Comparison of ENCODE assay signal across 33 cellular contexts in genomic region chr2:65500319-65501040, GRCh38.
DNase-seq lines count a peak whose midpoint lies in the region; ATAC-seq, FAIRE-seq and TF ChIP-seq lines count a peak whose summit lies in the region.
"Had no signal": no experiment of that assay in that cellular context is flagged by ENCODE, and none has a peak within 500 bp of the region (broad histone marks: within the 10 kb centered on the region; RNA-seq: fewer than 3 reads in every experiment).

No MANE protein-coding gene starts in this region.

- no peak overlapping the region for H3K9ac ChIP-seq in kidney (ENCODE audit: low read length in 2 of 2)

- no peak overlapping the region for H3K27ac ChIP-seq in kidney (ENCODE audit: low read depth in 2 of 2, low read length in 2 of 2)
- H3K27ac ChIP-seq: dorsolateral prefrontal cortex, esophagus squamous epithelium, foreskin keratinocyte, right lobe of liver, SJSA1, WERI-Rb-1 had no signal

- TF ChIP-seq CTCF in kidney (IDR thresholded peaks at IDR 0.05; ENCODE audit: borderline replicate concordance, extremely low read depth, insufficient read depth), result no peak

- peak; percentile 58 for ATAC-seq in GM18873 (IDR thresholded peaks at IDR 0.05; ENCODE audit: low FRiP score, unreplicated experiment)
- ATAC-seq in HG02798 (IDR thresholded peaks at IDR 0.05; ENCODE audit: poor library complexity, unreplicated experiment), result peak; percentile 67
- ATAC-seq in HG03520 (IDR thresholded peaks at IDR 0.05; ENCODE audit: unreplicated experiment), result peak; percentile 59
- ATAC-seq in stimulated activated effector memory CD8-positive, alpha-beta T cell treated with anti-CD3 and anti-CD28 coated beads, Interleukin-12 subunit alpha, Interleukin-12 subunit beta, amount 100 ng/mL, for 72 hours, result peak; percentile 44
- no peak for ATAC-seq in Right ventricle myocardium superior (ENCODE audit: poor library complexity)
- ATAC-seq: foreskin keratinocyte, left ventricle myocardium superior, right lobe of liver had no signal

- H3K36me3 ChIP-seq in kidney (ENCODE audit: control insufficient read depth in 1 of 2, insufficient read depth in 2 of 2, low read length in 2 of 2), result no peaks in the 10 kb centered on the region
- H3K36me3 ChIP-seq: esophagus squamous epithelium, right lobe of liver, SJSA1, WERI-Rb-1 had no signal

- no peaks in the 10 kb centered on the region for H3K36me3 Mint-ChIP-seq in stimulated activated effector memory CD8-positive, alpha-beta T cell treated with anti-CD3 and anti-CD28 coated beads, Interleukin-12 subunit alpha, Interleukin-12 subunit beta, amount 100 ng/mL, for 72 hours
- H3K36me3 Mint-ChIP-seq: activated naive CD4-positive, alpha-beta T cell treated with anti-CD3 and anti-CD28 coated beads, Interleukin-2, amount 50 U/mL, for 24 hours had no signal

- H3K9me3 Mint-ChIP-seq in stimulated activated effector memory CD8-positive, alpha-beta T cell treated with anti-CD3 and anti-CD28 coated beads, Interleukin-12 subunit alpha, Interleukin-12 subunit beta, amount 100 ng/mL, for 72 hours, result no peaks in the 10 kb centered on the region
- H3K9me3 Mint-ChIP-seq: activated CD4-positive, alpha-beta T cell treated with anti-CD3 and anti-CD28 coated beads, Interleukin-2, amount 10 ng/mL, durations not matched to agents 24 days and 14 days; activated naive CD4-positive, alpha-beta T cell treated with anti-CD3 and anti-CD28 coated beads, Interleukin-2, amount 50 U/mL, for 24 hours; activated T-helper 2 cell treated with anti-CD3 and anti-CD28 coated beads, Interferon-gamma antibody, Interleukin-2, Interleukin-4, amounts not matched to agents 10 μg/mL and 5 μg/mL and 100 μg/mL, durations not matched to agents 14 hours and 24 hours and 36 hours had no signal

- no peaks in the 10 kb centered on the region for H3K9me3 ChIP-seq in kidney (ENCODE audit: control insufficient read depth in 1 of 2, low read length in 2 of 2)
- H3K9me3 ChIP-seq: esophagus squamous epithelium, right lobe of liver, SJSA1 had no signal

- no peak for DNase-seq in stimulated activated effector memory CD8-positive, alpha-beta T cell treated with anti-CD3 and anti-CD28 coated beads, Interleukin-12 subunit alpha, Interleukin-12 subunit beta, amount 100 ng/mL, for 72 hours (ENCODE audit: low spot score in 2 of 2)
- DNase-seq in SW 1271 (lab: John Stamatoyannopoulos, UW) (no peak), Right ventricle myocardium superior (no peak), kidney (no peak)
- DNase-seq in activated CD4-positive, CD25-positive, alpha-beta regulatory T cell (lab: John Stamatoyannopoulos, UW), result no peak
- DNase-seq: ACHN; activated CD4-positive, alpha-beta T cell treated with anti-CD3 and anti-CD28 coated beads, Interleukin-2, amount 10 ng/mL, durations not matched to agents 24 days and 14 days; activated CD8-positive, alpha-beta memory T cell treated with anti-CD3 and anti-CD28 coated beads for 24 hours; activated T-cell treated with anti-CD3 and anti-CD28 coated beads for 4 hours; DMS 273 treated with DMSO at 0.1 percent for 48 hours; dorsolateral prefrontal cortex; esophagus squamous epithelium; foreskin keratinocyte; head of caudate nucleus; IMR-90; left ventricle myocardium superior; NCI-H1048; NCI-H1694; NCI-H446; NCI-H774; right lobe of liver; stimulated activated CD4-positive, alpha-beta T cell treated with anti-CD3 and anti-CD28 coated beads, Interleukin-2, amount 100 ng/mL, for 48 hours; T1000; trophoblast cell; WERI-Rb-1 had no signal

- H3K4me1 Mint-ChIP-seq in stimulated activated effector memory CD8-positive, alpha-beta T cell treated with anti-CD3 and anti-CD28 coated beads, Interleukin-12 subunit alpha, Interleukin-12 subunit beta, amount 100 ng/mL, for 72 hours, result no peaks in the 10 kb centered on the region
- H3K4me1 Mint-ChIP-seq: activated CD4-positive, alpha-beta T cell treated with anti-CD3 and anti-CD28 coated beads, Interleukin-2, amount 10 ng/mL, durations not matched to agents 24 days and 14 days; activated naive CD4-positive, alpha-beta T cell treated with anti-CD3 and anti-CD28 coated beads, Interleukin-2, amount 50 U/mL, for 24 hours had no signal

- H3K4me1 ChIP-seq in kidney (ENCODE audit: control insufficient read depth in 1 of 2, insufficient read depth in 1 of 2, low read depth in 1 of 2, low read length in 2 of 2), result no peaks in the 10 kb centered on the region
- H3K4me1 ChIP-seq: foreskin keratinocyte, right lobe of liver, SJSA1 had no signal

- no peak for FAIRE-seq in kidney (lab: Jason Lieb, UNC)
- FAIRE-seq: endometrium, keratinocyte had no signal

- H3K27ac Mint-ChIP-seq in stimulated activated effector memory CD8-positive, alpha-beta T cell treated with anti-CD3 and anti-CD28 coated beads, Interleukin-12 subunit alpha, Interleukin-12 subunit beta, amount 100 ng/mL, for 72 hours, result no peak overlapping the region
- H3K27ac Mint-ChIP-seq: activated CD4-positive, alpha-beta T cell treated with anti-CD3 and anti-CD28 coated beads, Interleukin-2, amount 10 ng/mL, durations not matched to agents 24 days and 14 days; activated naive CD4-positive, alpha-beta T cell treated with anti-CD3 and anti-CD28 coated beads, Interleukin-2, amount 50 U/mL, for 24 hours; activated T-helper 2 cell treated with anti-CD3 and anti-CD28 coated beads, Interferon-gamma antibody, Interleukin-2, Interleukin-4, amounts not matched to agents 10 μg/mL and 5 μg/mL and 100 μg/mL, durations not matched to agents 14 hours and 24 hours and 36 hours had no signal

- intact Hi-C loops in Right ventricle myocardium superior (cut with DNase I), result no loop called here
- intact Hi-C loops in kidney (cut with DNase I), result no loop called here

- no peak overlapping the region for H3K4me3 ChIP-seq in kidney (ENCODE audit: low read length in 2 of 2)
- H3K4me3 ChIP-seq: dorsolateral prefrontal cortex, esophagus squamous epithelium, right lobe of liver, SJSA1 had no signal

- H3K4me3 Mint-ChIP-seq in stimulated activated effector memory CD8-positive, alpha-beta T cell treated with anti-CD3 and anti-CD28 coated beads, Interleukin-12 subunit alpha, Interleukin-12 subunit beta, amount 100 ng/mL, for 72 hours, result no peak overlapping the region
- H3K4me3 Mint-ChIP-seq: activated CD4-positive, alpha-beta T cell treated with anti-CD3 and anti-CD28 coated beads, Interleukin-2, amount 10 ng/mL, durations not matched to agents 24 days and 14 days; activated naive CD4-positive, alpha-beta T cell treated with anti-CD3 and anti-CD28 coated beads, Interleukin-2, amount 50 U/mL, for 24 hours had no signal
